8 cellular contexts compared by ENCODE assay signal in the genomic region with DNA sequence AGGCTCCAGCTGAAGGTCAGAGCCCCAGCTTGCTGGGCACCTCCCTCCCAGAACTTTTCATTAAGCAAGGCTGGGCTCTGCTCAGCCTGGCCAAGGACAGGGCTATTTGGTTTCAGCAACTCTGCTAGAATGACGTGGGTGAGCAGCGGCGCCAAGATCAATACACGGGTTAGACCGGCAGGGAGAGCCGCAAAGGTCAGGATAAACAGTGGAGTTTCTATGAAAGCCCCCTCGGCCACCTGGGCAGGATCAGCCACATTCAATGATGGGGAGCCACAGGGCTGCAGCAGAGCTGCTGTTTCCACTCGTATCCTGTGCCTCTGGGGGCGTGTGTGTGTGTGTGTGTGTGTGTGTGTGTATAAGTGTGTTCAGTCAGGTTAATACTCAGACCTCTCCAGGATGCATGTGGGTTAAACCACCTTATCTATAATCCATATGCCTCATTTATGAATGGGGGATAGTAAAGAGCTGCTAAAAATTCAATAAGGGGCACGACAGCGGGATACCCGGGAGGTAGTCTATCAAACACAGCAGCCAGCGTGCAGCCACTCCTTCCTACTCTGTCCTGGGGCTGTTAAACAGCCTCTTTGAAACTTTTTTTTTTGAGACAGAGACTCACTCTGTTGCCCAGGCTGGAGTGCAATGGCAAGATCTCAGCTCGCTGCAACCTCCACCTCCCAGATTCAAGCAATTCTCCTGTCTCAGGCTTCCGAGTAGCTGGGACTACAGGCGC. TPM values are rescaled to one million over a fixed set of nuclear protein-coding genes. Genes with fewer than 3 reads are reported as not detected.
A peak's percentile ranks its signal among the peaks of the same experiment; 100 is the strongest.
DNase-seq lines count a peak whose midpoint lies in the region; ATAC-seq and TF ChIP-seq lines count a peak whose summit lies in the region.

No MANE protein-coding gene starts in this region.

- intact Hi-C loops in Calu3 (cut with micrococcal nuclease; ENCODE audit: unreplicated experiment) (loop anchor here (2.0 kb wide), 1 partner anchor 52 kb away; no protein-coding TSS in a partner anchor), posterior vena cava (cut with DNase I) (no loop called here)

- H3K27ac Mint-ChIP-seq in Calu3 (ENCODE audit: unreplicated experiment) (peak overlapping the region; percentile 61), T-helper 17 cell (peak overlapping the region; percentile 100)

- H3K9me3 ChIP-seq in T-helper 17 cell (ENCODE audit: control insufficient read depth, low read length, poor library complexity, severe bottlenecking): no peaks in the 10 kb centered on the region

- H3K36me3 Mint-ChIP-seq in Calu3 (ENCODE audit: insufficient read depth, unreplicated experiment) (peaks cover 66% of the 10 kb centered on the region), T-helper 17 cell (ENCODE audit: low read depth) (peaks cover 7% of the 10 kb centered on the region)

- peaks cover 64% of the 10 kb centered on the region for H3K4me1 Mint-ChIP-seq in Calu3 (ENCODE audit: low read depth, unreplicated experiment)
- H3K4me1 Mint-ChIP-seq in T-helper 17 cell: peaks cover 72% of the 10 kb centered on the region

- H3K4me3 Mint-ChIP-seq in Calu3 (ENCODE audit: low read depth, unreplicated experiment) (peak overlapping the region; percentile 54), T-helper 17 cell (peak overlapping the region; percentile 82)

- CTCF ChIA-PET in Calu3 (lab: Charles Lee): interaction anchor here (0.9 to 2.0 kb wide), 4 partner anchors 12 to 117 kb away, joined by 4 to 8 read pairs (median 6); no protein-coding TSS in a partner anchor

- DNase-seq in Calu3 (peak; percentile 80), T-helper 17 cell (no peak), fibroblast of gingiva (ENCODE audit: low read depth) (peak; percentile 87), posterior vena cava (ENCODE audit: low spot score) (peak; percentile 95), hippocampal formation (lab: John Stamatoyannopoulos, UW) (no peak), NCI-H1694 treated with DMSO at 0.1 percent for 48 hours (lab: John Stamatoyannopoulos, UW) (no peak)

- TSS peak; percentile 71 for BruUV-seq in Calu3 (replicated peaks; lab: Mats Ljungman, UMichigan)

- H3K27me3 Mint-ChIP-seq in Calu3 (ENCODE audit: unreplicated experiment) (no peaks in the 10 kb centered on the region), T-helper 17 cell (no peaks in the 10 kb centered on the region)

- no peak for TF ChIP-seq CTCF in Calu3 (IDR thresholded peaks at IDR 0.05; ENCODE audit: unreplicated experiment)

- no peaks in the 10 kb centered on the region for H3K9me3 Mint-ChIP-seq in Calu3 (ENCODE audit: low read depth, unreplicated experiment)

- ATAC-seq in T-helper 17 cell: peak; percentile 56
- ATAC-seq in GM18909 (IDR thresholded peaks at IDR 0.05; ENCODE audit: poor library complexity, unreplicated experiment): no peak
- no peak for ATAC-seq in HG02678 (IDR thresholded peaks at IDR 0.05; ENCODE audit: unreplicated experiment)

RNA-seq across cellular contexts. Expression of a gene that starts 34.8 kb away (rescaled TPM):
- total RNA-seq in Calu3 (2022) (526 and 606 TPM in 2 replicates), T-helper 17 cell (1,000 to 10,000 TPM; 1,038 to 1,220 TPM), posterior vena cava (100 to 1,000 TPM; 831 to 938 TPM)

Comparison
In these comparisons a context has a peak if more than half of its experiments do, and no peak if none do; other contexts are left out.
1. DNase-seq: peak in Calu3 (single experiment), fibroblast of gingiva (single experiment) and posterior vena cava (single experiment); none in T-helper 17 cell (0 of 3), hippocampal formation (0 of 2) and NCI-H1694 treated with DMSO at 0.1 percent for 48 hours (single experiment).